In the genomic region with DNA sequence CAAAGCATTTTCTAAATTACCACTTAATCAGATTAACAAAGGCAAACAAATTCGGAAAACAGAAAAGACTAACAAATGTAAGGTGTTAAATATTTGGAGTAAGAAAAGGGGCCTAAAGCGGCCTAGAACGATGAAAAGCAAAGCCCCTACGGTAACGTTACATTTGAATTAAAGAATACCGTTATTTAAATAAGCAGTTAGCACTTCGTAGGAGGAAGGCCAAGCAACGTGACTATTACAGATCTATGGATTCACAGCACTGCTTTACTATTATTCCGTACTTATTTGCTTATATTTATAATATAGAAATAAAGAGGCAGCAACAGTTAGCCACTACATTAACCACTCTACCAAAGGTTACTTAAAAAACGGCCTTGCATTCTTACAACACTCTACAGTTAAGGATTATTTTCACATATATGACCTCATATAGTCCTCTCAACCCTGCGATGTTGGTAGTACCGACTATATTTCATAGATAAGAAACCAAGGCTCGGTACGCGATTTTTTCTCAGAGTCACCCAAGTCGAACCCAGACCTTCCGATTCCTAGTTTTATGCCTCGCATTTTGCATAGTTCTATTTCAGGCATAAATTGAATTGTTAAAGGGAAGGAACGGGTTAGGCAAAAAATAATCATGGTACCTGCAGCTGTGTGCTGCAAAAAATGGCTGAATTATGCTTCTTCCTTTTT, we compare ENCODE assay signal across 8 cellular contexts. TPM values are rescaled to one million over a fixed set of nuclear protein-coding genes. Genes with fewer than 3 reads are reported as not detected.
DNase-seq lines count a peak whose midpoint lies in the region; ATAC-seq and TF ChIP-seq lines count a peak whose summit lies in the region.

No MANE protein-coding gene starts in this region.

- peak overlapping the region; percentile 85 for H3K4me3 Mint-ChIP-seq in activated naive CD4-positive, alpha-beta T cell treated with anti-CD3 and anti-CD28 coated beads, Interleukin-2, amount 10 ng/mL, durations not matched to agents 7 days and 5 days
- H3K4me3 Mint-ChIP-seq in effector memory CD8-positive, alpha-beta T cell, result peak overlapping the region; percentile 79 to 82
- H3K4me3 Mint-ChIP-seq in naive thymus-derived CD4-positive, alpha-beta T cell, result peak overlapping the region; percentile 71 to 94 (median 86)

- H3K9me3 Mint-ChIP-seq in activated naive CD4-positive, alpha-beta T cell treated with anti-CD3 and anti-CD28 coated beads, Interleukin-2, amount 10 ng/mL, durations not matched to agents 7 days and 5 days, result no peaks in the 10 kb centered on the region
- H3K9me3 Mint-ChIP-seq in effector memory CD8-positive, alpha-beta T cell, result no peaks in the 10 kb centered on the region
- peaks cover 0 to 2% (median 0%) of the 10 kb centered on the region in 11 donors for H3K9me3 Mint-ChIP-seq in naive thymus-derived CD4-positive, alpha-beta T cell

- H3K36me3 Mint-ChIP-seq in activated naive CD4-positive, alpha-beta T cell treated with anti-CD3 and anti-CD28 coated beads, Interleukin-2, amount 10 ng/mL, durations not matched to agents 7 days and 5 days, result peaks cover 16% of the 10 kb centered on the region
- H3K36me3 Mint-ChIP-seq in effector memory CD8-positive, alpha-beta T cell (ENCODE audit: insufficient read depth), result peaks cover 25% of the 10 kb centered on the region
- H3K36me3 Mint-ChIP-seq in naive thymus-derived CD4-positive, alpha-beta T cell, result peaks cover 0 to 12% (median 3%) of the 10 kb centered on the region in 5 donors

- no peak for TF ChIP-seq CTCF in Panc1 (IDR thresholded peaks at IDR 0.05)

- CTCF ChIA-PET in activated naive CD4-positive, alpha-beta T cell treated with anti-CD3 and anti-CD28 coated beads, Interleukin-2, amount 10 ng/mL, durations not matched to agents 7 days and 5 days (lab: Charles Lee), result interaction anchor here (0.6 kb wide), 1 partner anchor 28 kb away, joined by 3 read pairs; no protein-coding TSS in a partner anchor
- CTCF ChIA-PET in Panc1 (lab: Charles Lee), result no interaction called here
- CTCF ChIA-PET in naive thymus-derived CD4-positive, alpha-beta T cell (lab: Charles Lee), result interaction anchor here (0.7 kb wide), 1 partner anchor 10 kb away, joined by 3 read pairs; no protein-coding TSS in a partner anchor

- ATAC-seq in Panc1, result no peak
- ATAC-seq in effector memory CD8-positive, alpha-beta T cell (replicated peaks), result no peak
- no peak for ATAC-seq in naive thymus-derived CD4-positive, alpha-beta T cell
- no peak for ATAC-seq in HG03520 (IDR thresholded peaks at IDR 0.05; ENCODE audit: unreplicated experiment)
- ATAC-seq in GM18517 (IDR thresholded peaks at IDR 0.05; ENCODE audit: unreplicated experiment), result no peak

- no peaks in the 10 kb centered on the region for H3K9me3 ChIP-seq in Panc1 (ENCODE audit: control insufficient read depth, insufficient read depth, low read depth, low read length)
- H3K9me3 ChIP-seq in naive thymus-derived CD4-positive, alpha-beta T cell (ENCODE audit: control insufficient read depth in 2 of 3, low read length in 3 of 3), result no peaks in the 10 kb centered on the region

- intact Hi-C loops in Panc1 (cut with micrococcal nuclease; ENCODE audit: unreplicated experiment), result no loop called here
- intact Hi-C loops in naive thymus-derived CD4-positive, alpha-beta T cell (cut with micrococcal nuclease), result loop anchor here (1.0 to 10.0 kb wide), 5 partner anchors 71 to 451 kb away; a partner anchor contains a TSS

- no peaks in the 10 kb centered on the region for H3K4me1 ChIP-seq in Panc1 (ENCODE audit: control insufficient read depth, insufficient read depth, low read length)
- no peaks in the 10 kb centered on the region for H3K4me1 ChIP-seq in naive thymus-derived CD4-positive, alpha-beta T cell (ENCODE audit: control insufficient read depth in 2 of 2, insufficient read depth in 2 of 2, low read length in 2 of 2)

- in situ Hi-C loops in Panc1 (cut with HindIII; ENCODE audit: low pct_unique_long_range_greater_than_20kb, low sequenced_read_pairs), result no loop called here

- peak overlapping the region; percentile 70 to 75 for H3K4me3 ChIP-seq in Panc1 (ENCODE audit: low read depth in 2 of 2, low read length in 2 of 2)
- H3K4me3 ChIP-seq in naive thymus-derived CD4-positive, alpha-beta T cell (ENCODE audit: low read length), result peak overlapping the region; percentile 65

- POLR2A ChIA-PET in Panc1 (lab: Charles Lee), result no interaction called here
- POLR2A ChIA-PET in naive thymus-derived CD4-positive, alpha-beta T cell (lab: Charles Lee), result interaction anchor here (0.7 to 4.4 kb wide), 4 partner anchors 24 to 241 kb away, joined by 3 to 56 read pairs (median 4); a partner anchor contains a TSS

- peak overlapping the region; percentile 82 for H3K27ac ChIP-seq in Panc1 (ENCODE audit: low read length)
- H3K27ac ChIP-seq in naive thymus-derived CD4-positive, alpha-beta T cell (ENCODE audit: low read depth, low read length), result peak overlapping the region; percentile 96

- peaks cover 40% of the 10 kb centered on the region for H3K4me1 Mint-ChIP-seq in activated naive CD4-positive, alpha-beta T cell treated with anti-CD3 and anti-CD28 coated beads, Interleukin-2, amount 10 ng/mL, durations not matched to agents 7 days and 5 days
- peaks cover 16 to 28% of the 10 kb centered on the region in 2 donors for H3K4me1 Mint-ChIP-seq in effector memory CD8-positive, alpha-beta T cell (ENCODE audit: low read depth in 2 of 2)
- peaks cover 7 to 45% (median 34%) of the 10 kb centered on the region in 7 donors for H3K4me1 Mint-ChIP-seq in naive thymus-derived CD4-positive, alpha-beta T cell

- no TSS peak for BruUV-seq in Panc1 (replicated peaks; lab: Mats Ljungman, UMichigan)

- no peaks in the 10 kb centered on the region for H3K27me3 ChIP-seq in Panc1 (ENCODE audit: control insufficient read depth, insufficient read depth, low read length)
- no peaks in the 10 kb centered on the region for H3K27me3 ChIP-seq in naive thymus-derived CD4-positive, alpha-beta T cell (ENCODE audit: control insufficient read depth in 2 of 2, insufficient read depth in 2 of 2, low read length in 2 of 2)

- no peaks in the 10 kb centered on the region for H3K36me3 ChIP-seq in Panc1 (ENCODE audit: control insufficient read depth, insufficient read depth, low read length)
- peaks cover 0 to 4% (median 0%) of the 10 kb centered on the region in 3 experiments for H3K36me3 ChIP-seq in naive thymus-derived CD4-positive, alpha-beta T cell (ENCODE audit: control insufficient read depth in 2 of 3, insufficient read depth in 3 of 3, low read length in 3 of 3)

- no peaks in the 10 kb centered on the region for H3K27me3 Mint-ChIP-seq in activated naive CD4-positive, alpha-beta T cell treated with anti-CD3 and anti-CD28 coated beads, Interleukin-2, amount 10 ng/mL, durations not matched to agents 7 days and 5 days
- H3K27me3 Mint-ChIP-seq in effector memory CD8-positive, alpha-beta T cell, result no peaks in the 10 kb centered on the region
- no peaks in the 10 kb centered on the region for H3K27me3 Mint-ChIP-seq in naive thymus-derived CD4-positive, alpha-beta T cell

- DNase-seq in activated naive CD4-positive, alpha-beta T cell treated with anti-CD3 and anti-CD28 coated beads, Interleukin-2, amount 10 ng/mL, durations not matched to agents 7 days and 5 days, result no peak
- no peak for DNase-seq in activated naive CD4-positive, alpha-beta T cell treated with anti-CD3 and anti-CD28 coated beads, Interleukin-2, amount 50 U/mL, for 16 hours
- no peak for DNase-seq in Panc1 (ENCODE audit: low read depth, low spot score)
- peak in 1 of 3 experiments; percentile 2 for DNase-seq in effector memory CD8-positive, alpha-beta T cell
- peak in 5 of 9 donors; percentile 9 to 25 (median 15) for DNase-seq in naive thymus-derived CD4-positive, alpha-beta T cell
- DNase-seq in kidney glomerular epithelial cell (lab: John Stamatoyannopoulos, UW), result no peak

- peak overlapping the region; percentile 94 for H3K27ac Mint-ChIP-seq in activated naive CD4-positive, alpha-beta T cell treated with anti-CD3 and anti-CD28 coated beads, Interleukin-2, amount 10 ng/mL, durations not matched to agents 7 days and 5 days
- peak overlapping the region; percentile 73 to 75 for H3K27ac Mint-ChIP-seq in effector memory CD8-positive, alpha-beta T cell
- peak overlapping the region; percentile 70 to 95 (median 89) for H3K27ac Mint-ChIP-seq in naive thymus-derived CD4-positive, alpha-beta T cell

RNA-seq across cellular contexts. Expression of a gene that starts 2.9 kb away (rescaled TPM):
- total RNA-seq in Panc1 (2021; ENCODE audit: unreplicated experiment), result 9.6 TPM
- 2.6 TPM for polyA plus RNA-seq in Panc1 (2012; ENCODE audit: insufficient read length)
- total RNA-seq in naive thymus-derived CD4-positive, alpha-beta T cell, result 10 to 100 TPM in 3 of 5 experiments, 1 to 10 TPM in 2; 9.4 to 20.9 (median 10.5) TPM
- 1 to 10 TPM; 2.1 TPM for polyA plus RNA-seq in naive thymus-derived CD4-positive, alpha-beta T cell

RNA-seq across cellular contexts. Expression of a gene that starts 30.6 kb away (rescaled TPM):
- total RNA-seq in Panc1 (2021; ENCODE audit: unreplicated experiment), result 154 TPM
- polyA plus RNA-seq in Panc1 (2012; ENCODE audit: insufficient read length), result 161 TPM
- 100 to 1,000 TPM; 174 to 270 (median 226) TPM for total RNA-seq in naive thymus-derived CD4-positive, alpha-beta T cell
- 100 to 1,000 TPM; 125 to 126 TPM for polyA plus RNA-seq in naive thymus-derived CD4-positive, alpha-beta T cell

Comparison
In these comparisons a context has a peak if more than half of its experiments do, and no peak if none do; other contexts are left out.
1. DNase-seq: peak in naive thymus-derived CD4-positive, alpha-beta T cell (5 of 9); none in activated naive CD4-positive, alpha-beta T cell treated with anti-CD3 and anti-CD28 coated beads, Interleukin-2, amount 10 ng/mL, durations not matched to agents 7 days and 5 days (single experiment), activated naive CD4-positive, alpha-beta T cell treated with anti-CD3 and anti-CD28 coated beads, Interleukin-2, amount 50 U/mL, for 16 hours (single experiment), Panc1 (single experiment) and kidney glomerular epithelial cell (single experiment).
2. Peak in every context shown above with its lines, with median percentiles within 50 percentile points of each other: H3K27ac Mint-ChIP-seq and H3K4me3 Mint-ChIP-seq.